Comparison of ENCODE assay signal across 8 cellular contexts in genomic region chr1:110672753-110673108, GRCh38. TPM values are rescaled to one million over a fixed set of nuclear protein-coding genes. Genes with fewer than 3 reads are reported as not detected.
DNase-seq lines count a peak whose midpoint lies in the region; ATAC-seq and TF ChIP-seq lines count a peak whose summit lies in the region.

No MANE protein-coding gene starts in this region.

- H3K4me3 Mint-ChIP-seq in activated CD8-positive, alpha-beta T cell treated with anti-CD3 and anti-CD28 coated beads for 36 hours, result peak overlapping the region; percentile 100
- peak overlapping the region; percentile 94 for H3K4me3 Mint-ChIP-seq in natural killer cell treated with Interleukin-12 subunit alpha and Interleukin-12 subunit beta and Interleukin-15 and Interleukin-18, amount 100 ng/mL, for 72 hours

- H3K36me3 Mint-ChIP-seq in activated CD8-positive, alpha-beta T cell treated with anti-CD3 and anti-CD28 coated beads for 36 hours (ENCODE audit: low read depth), result peaks cover 14% of the 10 kb centered on the region
- H3K36me3 Mint-ChIP-seq in natural killer cell treated with Interleukin-12 subunit alpha and Interleukin-12 subunit beta and Interleukin-15 and Interleukin-18, amount 100 ng/mL, for 72 hours, result peaks cover 39% of the 10 kb centered on the region

- intact Hi-C loops in activated CD8-positive, alpha-beta T cell treated with anti-CD3 and anti-CD28 coated beads for 36 hours (cut with micrococcal nuclease), result loop anchor here (1.0 to 10.0 kb wide), 4 partner anchors 26 to 545 kb away; partner anchors contain the start of gene CD53

- CTCF ChIA-PET in activated CD8-positive, alpha-beta T cell treated with anti-CD3 and anti-CD28 coated beads for 36 hours (lab: Charles Lee), result interaction anchor here (0.8 to 5.1 kb wide), 11 partner anchors 10 to 93 kb away, joined by 3 to 36 read pairs (median 6); no protein-coding TSS in a partner anchor

- H3K27me3 Mint-ChIP-seq in activated CD8-positive, alpha-beta T cell treated with anti-CD3 and anti-CD28 coated beads for 36 hours, result no peaks in the 10 kb centered on the region
- no peaks in the 10 kb centered on the region for H3K27me3 Mint-ChIP-seq in natural killer cell treated with Interleukin-12 subunit alpha and Interleukin-12 subunit beta and Interleukin-15 and Interleukin-18, amount 100 ng/mL, for 72 hours

- DNase-seq in NCI-H345 (lab: John Stamatoyannopoulos, UW) (peak; percentile 6), NCI-H345 treated with DMSO at 0.1 percent for 48 hours (lab: John Stamatoyannopoulos, UW; ENCODE audit: unreplicated experiment) (no peak), DMS114 treated with DMSO at 0.1 percent for 48 hours (lab: John Stamatoyannopoulos, UW; ENCODE audit: unreplicated experiment) (no peak), A172 (ENCODE audit: low spot score) (no peak)
- DNase-seq in activated CD8-positive, alpha-beta T cell treated with anti-CD3 and anti-CD28 coated beads for 36 hours, result peak; percentile 26
- peak; percentile 64 for DNase-seq in natural killer cell treated with Interleukin-12 subunit alpha and Interleukin-12 subunit beta and Interleukin-15 and Interleukin-18, amount 100 ng/mL, for 72 hours (ENCODE audit: low spot score)

- H3K9me3 Mint-ChIP-seq in activated CD8-positive, alpha-beta T cell treated with anti-CD3 and anti-CD28 coated beads for 36 hours, result no peaks in the 10 kb centered on the region
- H3K9me3 Mint-ChIP-seq in natural killer cell treated with Interleukin-12 subunit alpha and Interleukin-12 subunit beta and Interleukin-15 and Interleukin-18, amount 100 ng/mL, for 72 hours, result no peaks in the 10 kb centered on the region

- no peak for TF ChIP-seq CTCF in activated CD8-positive, alpha-beta T cell treated with anti-CD3 and anti-CD28 coated beads for 36 hours (IDR thresholded peaks at IDR 0.05)

- POLR2A ChIA-PET in activated CD8-positive, alpha-beta T cell treated with anti-CD3 and anti-CD28 coated beads for 36 hours (lab: Charles Lee), result interaction anchor here (0.9 to 6.2 kb wide), 13 partner anchors 10 to 334 kb away, joined by 3 to 88 read pairs (median 8); no protein-coding TSS in a partner anchor

- H3K27ac Mint-ChIP-seq in activated CD8-positive, alpha-beta T cell treated with anti-CD3 and anti-CD28 coated beads for 36 hours, result peak overlapping the region; percentile 98
- H3K27ac Mint-ChIP-seq in natural killer cell treated with Interleukin-12 subunit alpha and Interleukin-12 subunit beta and Interleukin-15 and Interleukin-18, amount 100 ng/mL, for 72 hours, result no peak overlapping the region

- peak; percentile 56 for ATAC-seq in HG03095 (IDR thresholded peaks at IDR 0.05; ENCODE audit: unreplicated experiment)
- ATAC-seq in activated CD8-positive, alpha-beta T cell treated with anti-CD3 and anti-CD28 coated beads for 36 hours, result peak; percentile 47
- ATAC-seq in natural killer cell treated with Interleukin-12 subunit alpha and Interleukin-12 subunit beta and Interleukin-15 and Interleukin-18, amount 100 ng/mL, for 72 hours, result peak; percentile 32 to 41
- ATAC-seq in GM19455 (IDR thresholded peaks at IDR 0.05; ENCODE audit: unreplicated experiment), result no peak

- H3K4me1 Mint-ChIP-seq in activated CD8-positive, alpha-beta T cell treated with anti-CD3 and anti-CD28 coated beads for 36 hours (ENCODE audit: low read depth), result peaks cover 43% of the 10 kb centered on the region
- H3K4me1 Mint-ChIP-seq in natural killer cell treated with Interleukin-12 subunit alpha and Interleukin-12 subunit beta and Interleukin-15 and Interleukin-18, amount 100 ng/mL, for 72 hours (ENCODE audit: low read depth in 2 of 2), result peaks cover 41 to 64% of the 10 kb centered on the region in 2 donors

RNA-seq across cellular contexts. Expression of gene KCNA3, which starts 2.0 kb away (rescaled TPM):
- 10 to 100 TPM; 15.5 to 16.2 TPM for total RNA-seq in activated CD8-positive, alpha-beta T cell treated with anti-CD3 and anti-CD28 coated beads for 36 hours
- total RNA-seq in natural killer cell treated with Interleukin-12 subunit alpha and Interleukin-12 subunit beta and Interleukin-15 and Interleukin-18, amount 100 ng/mL, for 72 hours, result 100 to 1,000 TPM in 1 of 2 donors, 10 to 100 TPM in 1; 65.7 to 105 TPM
- not detected in 2 replicates for total RNA-seq in A172 (2014; rRNA removed; shearing (Covaris generic))

Comparison
In these comparisons a context has a peak if more than half of its experiments do, and no peak if none do; other contexts are left out.
1. DNase-seq: peak in NCI-H345 (single experiment), activated CD8-positive, alpha-beta T cell treated with anti-CD3 and anti-CD28 coated beads for 36 hours (single experiment) and natural killer cell treated with Interleukin-12 subunit alpha and Interleukin-12 subunit beta and Interleukin-15 and Interleukin-18, amount 100 ng/mL, for 72 hours (single experiment); none in NCI-H345 treated with DMSO at 0.1 percent for 48 hours (single experiment), DMS114 treated with DMSO at 0.1 percent for 48 hours (single experiment) and A172 (single experiment).
2. RNA of gene KCNA3, which starts 2.0 kb away (total RNA-seq): 65.7 to 105 TPM in natural killer cell treated with Interleukin-12 subunit alpha and Interleukin-12 subunit beta and Interleukin-15 and Interleukin-18, amount 100 ng/mL, for 72 hours and 15.5 to 16.2 TPM in activated CD8-positive, alpha-beta T cell treated with anti-CD3 and anti-CD28 coated beads for 36 hours; not detected in A172; every median in the first group is over 10 times any median in the second.